In the genomic region with DNA sequence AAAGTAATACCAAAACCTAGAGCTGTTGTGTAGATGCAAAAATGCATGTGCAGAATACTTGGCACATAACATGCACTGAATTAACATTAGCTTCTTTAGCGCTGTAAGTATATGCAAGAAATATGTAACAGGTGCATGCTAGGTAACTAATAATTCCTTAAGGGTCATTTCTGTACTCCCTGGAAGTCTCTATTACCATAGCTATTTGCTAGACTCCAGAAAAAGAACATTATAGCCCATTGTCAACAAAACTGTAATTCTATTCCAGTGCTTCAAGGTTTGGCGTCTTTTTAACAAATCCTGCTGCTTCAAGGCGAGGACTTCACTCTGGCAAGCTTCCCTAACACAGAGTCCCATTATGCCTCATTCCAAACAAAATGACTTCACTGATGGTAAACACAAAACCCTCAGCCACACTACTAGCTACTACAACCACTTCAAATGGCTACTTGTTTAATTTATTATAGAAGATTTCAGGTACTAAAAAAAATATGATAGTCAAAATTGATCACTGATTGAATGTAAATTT, we compare ENCODE assay signal across 9 cellular contexts. TPM values are rescaled to one million over a fixed set of nuclear protein-coding genes. Genes with fewer than 3 reads are reported as not detected.
DNase-seq lines count a peak whose midpoint lies in the region; ATAC-seq and TF ChIP-seq lines count a peak whose summit lies in the region.
"Had no signal": no experiment of that assay in that cellular context is flagged by ENCODE, and none has a peak within 500 bp of the region (broad histone marks: within the 10 kb centered on the region; RNA-seq: fewer than 3 reads in every experiment).

No MANE protein-coding gene starts in this region.

- ATAC-seq in GM19035 (IDR thresholded peaks at IDR 0.05; ENCODE audit: unreplicated experiment) = no peak
- ATAC-seq in GM18858 (IDR thresholded peaks at IDR 0.05; ENCODE audit: unreplicated experiment) = no peak

- no peak for TF ChIP-seq RAD21 in SK-N-SH (IDR thresholded peaks at IDR 0.05; ENCODE audit: low read length)

- POLR2A ChIA-PET in SK-N-SH (lab: Yijun Ruan, JAX) = no interaction called here

- H3K4me2 ChIP-seq in SK-N-SH = no peak overlapping the region

- peak overlapping the region; percentile 16 for H3K27ac Mint-ChIP-seq in endothelial cell (ENCODE audit: unreplicated experiment)

- WGBS in SK-N-SH (ENCODE audit: low lambda C conversion rate) = 83% methylated on average over 3 of the region's 3 CpGs

- peaks cover 17% of the 10 kb centered on the region for H3K4me1 Mint-ChIP-seq in endothelial cell (ENCODE audit: unreplicated experiment)

- peaks cover 13% of the 10 kb centered on the region for H3K79me2 ChIP-seq in SK-N-SH (ENCODE audit: insufficient read depth)

- H3K27me3 Mint-ChIP-seq in endothelial cell (ENCODE audit: unreplicated experiment) = peaks cover 4% of the 10 kb centered on the region

- TF ChIP-seq CTCF in endothelial cell (IDR thresholded peaks at IDR 0.05; ENCODE audit: unreplicated experiment) (no peak), SK-N-SH (IDR thresholded peaks at IDR 0.05) (no peak)

- no peaks in the 10 kb centered on the region for H3K9me3 Mint-ChIP-seq in endothelial cell (ENCODE audit: unreplicated experiment)

- H2AFZ ChIP-seq in SK-N-SH (ENCODE audit: low read depth) = no peak overlapping the region

- H4K20me1 ChIP-seq in SK-N-SH (ENCODE audit: insufficient read depth) = no peaks in the 10 kb centered on the region

- H3K9me3 ChIP-seq in SK-N-SH = no peaks in the 10 kb centered on the region

- H3K4me1 ChIP-seq in SK-N-SH (ENCODE audit: control insufficient read depth in 1 of 2, insufficient read depth in 2 of 2, low read depth in 1 of 2, low read length in 1 of 2) = peaks cover 0 to 11% of the 10 kb centered on the region in 2 experiments; a peak in 2 of 4 replicates

- H3K36me3 Mint-ChIP-seq in endothelial cell (ENCODE audit: low read depth, unreplicated experiment) = no peaks in the 10 kb centered on the region

- H3F3A ChIP-seq in SK-N-SH (replicated peaks; ENCODE audit: insufficient read depth) = peaks cover 3% of the 10 kb centered on the region

- no peak overlapping the region for H3K4me3 ChIP-seq in SK-N-SH (ENCODE audit: low read depth in 2 of 2, low read length in 1 of 2)

- CTCF ChIA-PET in SK-N-SH (lab: Yijun Ruan, JAX) = interaction anchor here (1.2 to 1.6 kb wide), 2 partner anchors 12 to 197 kb away, joined by 3 read pairs; a partner anchor contains a TSS

- H3K9ac ChIP-seq in SK-N-SH = no peak overlapping the region

- DNase-seq in DMS79 (lab: John Stamatoyannopoulos, UW) = peak; percentile 54
- DNase-seq in NCI-H69 (lab: John Stamatoyannopoulos, UW) = peak; percentile 68
- DNase-seq in endothelial cell (ENCODE audit: low spot score) = no peak
- DNase-seq in pons (ENCODE audit: low spot score) = peak; percentile 88
- DNase-seq in SK-N-SH = no peak
- no peak for DNase-seq in cerebellar cortex (ENCODE audit: low spot score)
- DNase-seq: WERI-Rb-1 had no signal

- no peak overlapping the region for H3K27ac ChIP-seq in SK-N-SH (ENCODE audit: low read depth in 2 of 2, low read length in 1 of 2)
- H3K27ac ChIP-seq: WERI-Rb-1 had no signal

- H3K36me3 ChIP-seq in SK-N-SH (replicated peaks in 1 of 2; ENCODE audit: control insufficient read depth in 1 of 2, insufficient read depth in 2 of 2, low read length in 1 of 2) = peaks cover 0 to 7% of the 10 kb centered on the region in 2 experiments
- H3K36me3 ChIP-seq: WERI-Rb-1 had no signal

- no peak for TF ChIP-seq EP300 in SK-N-SH (IDR thresholded peaks at IDR 0.05; ENCODE audit: borderline replicate concordance in 1 of 2, low read depth in 1 of 2, low read length in 1 of 2)

- H3K27me3 ChIP-seq in SK-N-SH (ENCODE audit: insufficient read depth) = no peaks in the 10 kb centered on the region

- H3K9me2 ChIP-seq in SK-N-SH = no peaks in the 10 kb centered on the region

- no peak overlapping the region for H3K4me3 Mint-ChIP-seq in endothelial cell (ENCODE audit: unreplicated experiment)

TF ChIP-seq in SK-N-SH, 30 proteins besides CTCF, POLR2A, EP300 and RAD21:
- TF ChIP-seq NRF1 (IDR thresholded peaks at IDR 0.05; ENCODE audit: low read depth, low read length) (no peak), GATA2 (CRISPR knock-in tag; IDR thresholded peaks at IDR 0.05) (no peak), SIN3A (IDR thresholded peaks at IDR 0.05; ENCODE audit: borderline replicate concordance, low read depth, low read length) (no peak), ELF1 (IDR thresholded peaks at IDR 0.05) (no peak), RXRA (IDR thresholded peaks at IDR 0.05; ENCODE audit: borderline replicate concordance, low read depth) (no peak), JUND (IDR thresholded peaks at IDR 0.05) (no peak), RCOR1 (IDR thresholded peaks at IDR 0.05; ENCODE audit: low read length) (no peak), GABPA (IDR thresholded peaks at IDR 0.05; ENCODE audit: low read depth) (no peak), EZH2phosphoT487 (IDR thresholded peaks at IDR 0.05; ENCODE audit: borderline replicate concordance, low read depth) (no peak), POLR2AphosphoS5 (IDR thresholded peaks at IDR 0.05; ENCODE audit: low read depth, low read length) (no peak), RFX5 (IDR thresholded peaks at IDR 0.05; ENCODE audit: low read length) (no peak), YY1 (IDR thresholded peaks at IDR 0.05; ENCODE audit: low read depth) (no peak), MEF2A (IDR thresholded peaks at IDR 0.05; ENCODE audit: borderline replicate concordance, low read depth) (no peak), MXI1 (IDR thresholded peaks at IDR 0.05; ENCODE audit: low read depth, low read length) (no peak), TEAD4 (IDR thresholded peaks at IDR 0.05; ENCODE audit: borderline replicate concordance, insufficient read depth) (no peak)
- TF ChIP-seq, protein P1, sequence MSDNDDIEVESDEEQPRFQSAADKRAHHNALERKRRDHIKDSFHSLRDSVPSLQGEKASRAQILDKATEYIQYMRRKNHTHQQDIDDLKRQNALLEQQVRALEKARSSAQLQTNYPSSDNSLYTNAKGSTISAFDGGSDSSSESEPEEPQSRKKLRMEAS (IDR thresholded peaks at IDR 0.05; ENCODE audit: low read depth) = no peak
- TF ChIP-seq, protein P2, sequence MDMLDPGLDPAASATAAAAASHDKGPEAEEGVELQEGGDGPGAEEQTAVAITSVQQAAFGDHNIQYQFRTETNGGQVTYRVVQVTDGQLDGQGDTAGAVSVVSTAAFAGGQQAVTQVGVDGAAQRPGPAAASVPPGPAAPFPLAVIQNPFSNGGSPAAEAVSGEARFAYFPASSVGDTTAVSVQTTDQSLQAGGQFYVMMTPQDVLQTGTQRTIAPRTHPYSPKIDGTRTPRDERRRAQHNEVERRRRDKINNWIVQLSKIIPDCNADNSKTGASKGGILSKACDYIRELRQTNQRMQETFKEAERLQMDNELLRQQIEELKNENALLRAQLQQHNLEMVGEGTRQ (IDR thresholded peaks at IDR 0.05; ENCODE audit: borderline replicate concordance, low read depth, low read length) = no peak
- TF ChIP-seq, protein P3, sequence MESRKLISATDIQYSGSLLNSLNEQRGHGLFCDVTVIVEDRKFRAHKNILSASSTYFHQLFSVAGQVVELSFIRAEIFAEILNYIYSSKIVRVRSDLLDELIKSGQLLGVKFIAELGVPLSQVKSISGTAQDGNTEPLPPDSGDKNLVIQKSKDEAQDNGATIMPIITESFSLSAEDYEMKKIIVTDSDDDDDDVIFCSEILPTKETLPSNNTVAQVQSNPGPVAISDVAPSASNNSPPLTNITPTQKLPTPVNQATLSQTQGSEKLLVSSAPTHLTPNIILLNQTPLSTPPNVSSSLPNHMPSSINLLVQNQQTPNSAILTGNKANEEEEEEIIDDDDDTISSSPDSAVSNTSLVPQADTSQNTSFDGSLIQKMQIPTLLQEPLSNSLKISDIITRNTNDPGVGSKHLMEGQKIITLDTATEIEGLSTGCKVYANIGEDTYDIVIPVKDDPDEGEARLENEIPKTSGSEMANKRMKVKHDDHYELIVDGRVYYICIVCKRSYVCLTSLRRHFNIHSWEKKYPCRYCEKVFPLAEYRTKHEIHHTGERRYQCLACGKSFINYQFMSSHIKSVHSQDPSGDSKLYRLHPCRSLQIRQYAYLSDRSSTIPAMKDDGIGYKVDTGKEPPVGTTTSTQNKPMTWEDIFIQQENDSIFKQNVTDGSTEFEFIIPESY (IDR thresholded peaks at IDR 0.05; ENCODE audit: borderline replicate concordance, low read depth) = no peak
- TF ChIP-seq, protein P4, sequence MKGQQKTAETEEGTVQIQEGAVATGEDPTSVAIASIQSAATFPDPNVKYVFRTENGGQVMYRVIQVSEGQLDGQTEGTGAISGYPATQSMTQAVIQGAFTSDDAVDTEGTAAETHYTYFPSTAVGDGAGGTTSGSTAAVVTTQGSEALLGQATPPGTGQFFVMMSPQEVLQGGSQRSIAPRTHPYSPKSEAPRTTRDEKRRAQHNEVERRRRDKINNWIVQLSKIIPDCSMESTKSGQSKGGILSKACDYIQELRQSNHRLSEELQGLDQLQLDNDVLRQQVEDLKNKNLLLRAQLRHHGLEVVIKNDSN (IDR thresholded peaks at IDR 0.05; ENCODE audit: borderline replicate concordance, low read depth) = no peak

RNA-seq across cellular contexts. Expression of a gene that starts 32.7 kb away (rescaled TPM):
- total RNA-seq in endothelial cell (ENCODE audit: unreplicated experiment) = 46.0 TPM
- 11.1 and 11.6 TPM in 2 replicates for polyA plus RNA-seq in SK-N-SH (2012; rRNA removed)
- polyA plus RNA-seq in SK-N-SH (2012; cell fraction: cytosol; rRNA removed) = 12.5 and 13.6 TPM in 2 replicates
- polyA plus RNA-seq in SK-N-SH (2012; cell fraction: nucleus; rRNA removed) = 6.1 and 12.7 TPM in 2 replicates

Comparison
In these comparisons a context has a peak if more than half of its experiments do, and no peak if none do; other contexts are left out.
1. DNase-seq: peak in DMS79 (single experiment), NCI-H69 (single experiment) and pons (single experiment); none in endothelial cell (single experiment), SK-N-SH (single experiment) and cerebellar cortex (single experiment).